8 cellular contexts compared by ENCODE assay signal in genomic region chr14:35416108-35416750, GRCh38. TPM values are rescaled to one million over a fixed set of nuclear protein-coding genes. Genes with fewer than 3 reads are reported as not detected.
DNase-seq lines count a peak whose midpoint lies in the region; ATAC-seq, FAIRE-seq and TF ChIP-seq lines count a peak whose summit lies in the region.

No MANE protein-coding gene starts in this region.

- H2BK15ac ChIP-seq in mesenchymal stem cell (ENCODE audit: low read depth, poor library complexity, severe bottlenecking), result peak overlapping the region; percentile 36

- H3K4me2 ChIP-seq in mesenchymal stem cell (ENCODE audit: low read length, poor library complexity, severe bottlenecking), result peak overlapping the region; percentile 25

- no peak overlapping the region for H3K9ac ChIP-seq in mesenchymal stem cell (ENCODE audit: low read length)

- H4K8ac ChIP-seq in mesenchymal stem cell (ENCODE audit: low read length), result peak overlapping the region; percentile 42

- TF ChIP-seq POLR2A in GM12891 (IDR thresholded peaks at IDR 0.05; ENCODE audit: low read depth, low read length), result no peak

- no peaks in the 10 kb centered on the region for H3K9me3 ChIP-seq in mesenchymal stem cell (ENCODE audit: control insufficient read depth, low read length)

- no peaks in the 10 kb centered on the region for H3K79me1 ChIP-seq in mesenchymal stem cell (replicated peaks; ENCODE audit: low read length, poor library complexity, severe bottlenecking)

- H3K14ac ChIP-seq in mesenchymal stem cell (ENCODE audit: low read length in 2 of 2), result no peak overlapping the region

- H3K27ac ChIP-seq in mesenchymal stem cell (ENCODE audit: low read length, poor library complexity, severe bottlenecking), result no peak overlapping the region
- no peak overlapping the region for H3K27ac ChIP-seq in foreskin keratinocyte

- no peak for TF ChIP-seq CTCF in foreskin keratinocyte (conservative IDR thresholded peaks at IDR 0.05)

- no peak overlapping the region for H4K91ac ChIP-seq in mesenchymal stem cell (ENCODE audit: low read length)

- no peak overlapping the region for H2BK5ac ChIP-seq in mesenchymal stem cell (ENCODE audit: low read depth, low read length, poor library complexity, severe bottlenecking)

- H3K4me1 ChIP-seq in mesenchymal stem cell (ENCODE audit: control insufficient read depth, insufficient read depth, low read depth, low read length) (peaks cover 17% of the 10 kb centered on the region), foreskin keratinocyte (peaks cover 10% of the 10 kb centered on the region)

- H2AK5ac ChIP-seq in mesenchymal stem cell (ENCODE audit: low read length, severe bottlenecking), result no peak overlapping the region

- H3K27me3 ChIP-seq in mesenchymal stem cell (ENCODE audit: control insufficient read depth in 1 of 2, insufficient read depth in 1 of 2, low read length in 2 of 2) (no peaks in the 10 kb centered on the region), foreskin keratinocyte (no peaks in the 10 kb centered on the region)

- DNase-seq in GM12891 (ENCODE audit: insufficient read length, low spot score) (no peak), mesenchymal stem cell (peak; percentile 33), foreskin keratinocyte (no peak), RCC 7860 (ENCODE audit: low spot score) (no peak), D341Med (ENCODE audit: low spot score) (no peak)

- H3K4ac ChIP-seq in mesenchymal stem cell (ENCODE audit: low read depth in 1 of 2, low read length in 2 of 2), result no peak overlapping the region

- WGBS in mesenchymal stem cell, result 55% methylated on average over 4 of the region's 5 CpGs

- no peak overlapping the region for H3K18ac ChIP-seq in mesenchymal stem cell (ENCODE audit: low read depth in 1 of 2, low read length in 2 of 2)

- H2BK12ac ChIP-seq in mesenchymal stem cell (ENCODE audit: low read length in 2 of 2), result no peak overlapping the region

- H3K4me3 ChIP-seq in mesenchymal stem cell (ENCODE audit: insufficient read depth in 1 of 2, low read depth in 1 of 2, low read length in 2 of 2), result no peak overlapping the region

- no peaks in the 10 kb centered on the region for H3K36me3 ChIP-seq in mesenchymal stem cell (ENCODE audit: control insufficient read depth in 1 of 2, insufficient read depth in 2 of 2, low read depth in 1 of 2, low read length in 2 of 2)

- H2AFZ ChIP-seq in mesenchymal stem cell (ENCODE audit: low read depth, low read length), result peak overlapping the region; percentile 68

- ATAC-seq in HG02623 (IDR thresholded peaks at IDR 0.05; ENCODE audit: unreplicated experiment) (peak; percentile 44), GM18861 (IDR thresholded peaks at IDR 0.05; ENCODE audit: unreplicated experiment) (no peak), foreskin keratinocyte (no peak)
- peak; percentile 46 to 49 for ATAC-seq in activated CD4-positive, CD25-positive, alpha-beta regulatory T cell treated with anti-CD3 and anti-CD28 coated beads, Interleukin-2, amount 50 U/mL, for 24 hours

- H3K23ac ChIP-seq in mesenchymal stem cell (ENCODE audit: low read length in 2 of 2), result no peak overlapping the region

- H2BK120ac ChIP-seq in mesenchymal stem cell (ENCODE audit: low read depth, low read length), result no peak overlapping the region

- FAIRE-seq in GM12891 (lab: Jason Lieb, UNC), result no peak
- FAIRE-seq in RCC 7860 (lab: Jason Lieb, UNC), result no peak

TF ChIP-seq in GM12891, 5 proteins besides CTCF, POLR2A, EP300 and RAD21:
- TF ChIP-seq TAF1 (IDR thresholded peaks at IDR 0.05; ENCODE audit: low read depth, low read length) (no peak), POU2F2 (IDR thresholded peaks at IDR 0.05; ENCODE audit: low read depth, low read length) (peak; percentile 60), SPI1 (IDR thresholded peaks at IDR 0.05; ENCODE audit: low read depth, low read length) (no peak), POLR2AphosphoS5 (IDR thresholded peaks at IDR 0.05; ENCODE audit: low read depth, low read length) (no peak)

RNA-seq across cellular contexts. Expression of gene NFKBIA, which starts 11.7 kb away (rescaled TPM):
- polyA plus RNA-seq in GM12891 (2012; ENCODE audit: low read depth, missing spikeins), result 204 TPM
- 80.0 TPM for polyA plus RNA-seq in mesenchymal stem cell (2013, experiment 1 of 2)
- 75.3 TPM for polyA plus RNA-seq in mesenchymal stem cell (2013, experiment 2 of 2)
- total RNA-seq in foreskin keratinocyte, result 83.7 and 106 TPM in 2 replicates
- polyA plus RNA-seq in foreskin keratinocyte, result 60.0 and 69.6 TPM in 2 replicates

Comparison
In these comparisons a context has a peak if more than half of its experiments do, and no peak if none do; other contexts are left out.
1. ATAC-seq: peak in HG02623 (single experiment) and activated CD4-positive, CD25-positive, alpha-beta regulatory T cell treated with anti-CD3 and anti-CD28 coated beads, Interleukin-2, amount 50 U/mL, for 24 hours (2 of 2); none in GM18861 (single experiment) and foreskin keratinocyte (single experiment).